21 cellular contexts compared by ENCODE assay signal in the genomic region with DNA sequence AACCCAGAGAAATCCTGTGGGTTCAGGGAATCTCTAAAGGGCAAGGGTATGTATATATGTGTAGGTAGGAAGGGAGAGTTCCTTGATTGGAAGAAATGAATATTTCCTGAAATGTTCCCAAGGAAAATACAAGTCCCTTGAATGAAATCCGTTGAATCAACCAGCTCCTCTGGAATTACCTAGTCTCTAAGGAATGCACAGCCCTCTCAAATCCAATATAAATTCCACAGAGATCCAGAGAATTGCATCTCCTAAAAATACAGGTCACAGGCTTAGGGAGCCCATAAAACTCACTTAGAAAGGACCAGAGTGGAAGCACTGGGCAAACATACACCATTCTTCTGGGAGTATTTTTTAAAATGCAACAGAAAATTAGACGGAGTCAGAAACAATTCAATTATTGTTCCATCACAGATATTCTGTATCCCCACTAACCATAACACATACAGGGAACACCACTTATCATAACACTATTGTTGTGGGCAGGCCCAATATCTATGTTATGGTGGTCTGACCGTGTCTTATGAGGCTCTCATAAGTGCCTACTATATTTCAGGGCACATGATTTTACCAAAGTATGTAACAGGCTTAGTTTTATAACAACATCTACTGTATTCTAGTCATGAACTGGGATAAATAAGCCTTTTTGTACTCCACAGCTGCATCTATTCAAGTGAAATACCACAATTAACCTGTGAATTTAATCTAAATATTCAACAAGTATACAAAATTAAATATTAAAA. TPM values are rescaled to one million over a fixed set of nuclear protein-coding genes. Genes with fewer than 3 reads are reported as not detected.
DNase-seq lines count a peak whose midpoint lies in the region; TF ChIP-seq lines count a peak whose summit lies in the region.
"Had no signal": no experiment of that assay in that cellular context is flagged by ENCODE, and none has a peak within 500 bp of the region (broad histone marks: within the 10 kb centered on the region; RNA-seq: fewer than 3 reads in every experiment).

No MANE protein-coding gene starts in this region.

- DNase-seq in SK-MEL-5 (ENCODE audit: low read depth, low spot score) (peak; percentile 96), esophagus muscularis mucosa (ENCODE audit: extremely low spot score) (no peak), midbrain (lab: John Stamatoyannopoulos, UW) (peak; percentile 69), NCI-H510A (lab: John Stamatoyannopoulos, UW) (no peak), NCI-H526 treated with DMSO at 0.1 percent for 48 hours (lab: John Stamatoyannopoulos, UW) (no peak), iPS-NIHi11 (ENCODE audit: low spot score) (no peak)
- DNase-seq: activated CD4-positive, alpha-beta T cell treated with anti-CD3 and anti-CD28 coated beads for 36 hours; activated naive CD4-positive, alpha-beta T cell treated with anti-CD3 and anti-CD28 coated beads for 36 hours; activated T-cell treated with anti-CD3 and anti-CD28 coated beads, Interleukin-2, amount 50 U/mL, for 72 hours; amniotic stem cell; CD4-positive, CD25-positive, alpha-beta regulatory T cell; IMR-90; NCI-H1105 treated with DMSO at 0.1 percent for 48 hours; NCI-H2081 treated with DMSO at 0.1 percent for 48 hours; stimulated activated CD4-positive, alpha-beta T cell treated with anti-CD3 and anti-CD28 coated beads, Interleukin-12 subunit alpha, Interleukin-12 subunit beta, amount 100 ng/mL, for 4 hours; stimulated activated naive CD8-positive, alpha-beta T cell treated with anti-CD3 and anti-CD28 coated beads, Interleukin-15, amount 100 ng/mL, for 72 hours had no signal

- H3K36me3 ChIP-seq in esophagus muscularis mucosa = no peaks in the 10 kb centered on the region
- H3K36me3 ChIP-seq: vagina had no signal

- H3K4me1 ChIP-seq in esophagus muscularis mucosa = peaks cover 28 to 67% (median 54%) of the 10 kb centered on the region in 4 donors
- H3K4me1 ChIP-seq: vagina had no signal

- no peak for TF ChIP-seq CTCF in esophagus muscularis mucosa (IDR thresholded peaks at IDR 0.05)

- no peaks in the 10 kb centered on the region for H3K9me3 ChIP-seq in esophagus muscularis mucosa
- H3K9me3 ChIP-seq: vagina had no signal

- no peaks in the 10 kb centered on the region for H3K27me3 ChIP-seq in esophagus muscularis mucosa
- H3K27me3 ChIP-seq: vagina had no signal

- no peak overlapping the region for H3K4me3 ChIP-seq in esophagus muscularis mucosa
- H3K4me3 ChIP-seq: lung, vagina had no signal

- in situ Hi-C loops in SK-MEL-5 (cut with HindIII; ENCODE audit: low pct_unique_long_range_greater_than_20kb, low sequenced_read_pairs) = no loop called here

- TF ChIP-seq POLR2A in esophagus muscularis mucosa (IDR thresholded peaks at IDR 0.05; ENCODE audit: low read depth) = no peak

- TF ChIP-seq EP300 in esophagus muscularis mucosa (IDR thresholded peaks at IDR 0.05) = no peak

- intact Hi-C loops in esophagus muscularis mucosa (cut with DNase I) = no loop called here

- H3K27ac ChIP-seq in esophagus muscularis mucosa (replicated peaks in 1 of 4) = peak overlapping the region; percentile 66 to 75 (median 72)
- peak overlapping the region; percentile 96 for H3K27ac ChIP-seq in temporal lobe (ENCODE audit: low read depth, low read length)
- H3K27ac ChIP-seq: epithelial cell of prostate, vagina had no signal

- WGBS in esophagus muscularis mucosa = 56% methylated on average over 3 of the region's 3 CpGs

RNA-seq across cellular contexts. Expression of a gene that starts 43.7 kb away (rescaled TPM):
- total RNA-seq in SK-MEL-5 (2014; rRNA removed; shearing (Covaris generic)) = 64.6 and 66.5 TPM in 2 replicates
- 61.6 and 81.2 TPM in 2 replicates for polyA plus RNA-seq in SK-MEL-5 (2015; cell fraction: cytosol; rRNA removed)
- polyA plus RNA-seq in SK-MEL-5 (2015; cell fraction: nucleus; rRNA removed) = 86.2 and 87.0 TPM in 2 replicates
- total RNA-seq in esophagus muscularis mucosa (10 to 100 TPM in 1 of 4 donors, 1 to 10 TPM in 3; 7.0 to 13.7 (median 8.2) TPM), temporal lobe (8.9 TPM)
- total RNA-seq: CD4-positive, CD25-positive, alpha-beta regulatory T cell; G401 had no signal
- polyA plus RNA-seq: CD4-positive, CD25-positive, alpha-beta regulatory T cell; IMR-90 had no signal

Comparison
In these comparisons a context has a peak if more than half of its experiments do, and no peak if none do; other contexts are left out.
1. DNase-seq: peak in SK-MEL-5 (single experiment) and midbrain (single experiment); none in esophagus muscularis mucosa (single experiment), NCI-H510A (single experiment), NCI-H526 treated with DMSO at 0.1 percent for 48 hours (single experiment) and iPS-NIHi11 (single experiment).